ENCODE assay signal across 21 cellular contexts in the genomic region with DNA sequence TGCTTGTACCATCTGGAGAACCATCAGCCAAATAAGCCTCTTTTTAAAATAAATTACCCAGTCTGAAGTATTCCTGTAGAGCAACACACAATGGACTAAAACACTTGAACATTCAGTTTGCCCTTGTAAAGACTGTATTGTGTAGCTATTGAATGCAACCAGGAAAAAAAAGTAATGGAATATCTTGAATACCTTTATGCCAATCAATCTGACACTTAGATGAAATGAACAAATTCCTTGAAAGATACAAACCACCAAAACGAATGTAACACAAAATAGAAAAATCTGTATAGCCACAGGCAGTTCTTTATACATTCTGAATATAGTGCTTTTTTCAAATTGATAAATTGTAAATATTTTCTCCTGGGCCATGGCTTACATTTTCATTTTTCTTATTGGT.
"Had no signal": no experiment of that assay in that cellular context is flagged by ENCODE, and none has a peak within 500 bp of the region (broad histone marks: within the 10 kb centered on the region; RNA-seq: fewer than 3 reads in every experiment).

No MANE protein-coding gene starts in this region.

- H3K27me3 ChIP-seq: gastrocnemius medialis, left lung, ovary, right lobe of liver, suprapubic skin, transverse colon, vagina had no signal

- H3K36me3 ChIP-seq: gastrocnemius medialis, left lung, ovary, right lobe of liver, suprapubic skin, transverse colon, vagina had no signal

- DNase-seq: cortex of kidney; effector memory CD8-positive, alpha-beta T cell; foreskin fibroblast; gastrocnemius medialis; head of caudate nucleus; left cardiac atrium; left lung; mesenchymal stem cell; naive thymus-derived CD4-positive, alpha-beta T cell; occipital lobe; ovary; right lobe of liver; small intestine; stimulated activated CD4-positive, alpha-beta T cell treated with anti-CD3 and anti-CD28 coated beads, Interleukin-15, amount 100 ng/mL, for 24 hours; stimulated activated CD4-positive, alpha-beta T cell treated with anti-CD3 and anti-CD28 coated beads, Interleukin-4, amount 100 ng/mL, for 1 hour; stimulated activated CD8-positive, alpha-beta memory T cell treated with anti-CD3 and anti-CD28 coated beads, Interleukin-4, amount 100 ng/mL, for 48 hours; stimulated activated naive CD4-positive, alpha-beta T cell; stimulated activated naive CD8-positive, alpha-beta T cell treated with anti-CD3 and anti-CD28 coated beads, Interleukin-15, amount 100 ng/mL, for 72 hours; transverse colon had no signal

- H3K27ac ChIP-seq: gastrocnemius medialis, left lung, ovary, right lobe of liver, suprapubic skin, transverse colon, vagina had no signal

- H3K4me3 ChIP-seq: gastrocnemius medialis, left lung, ovary, right lobe of liver, suprapubic skin, transverse colon, vagina had no signal

- H3K4me1 ChIP-seq: left lung, right lobe of liver, suprapubic skin, transverse colon, vagina had no signal

- ATAC-seq: effector memory CD8-positive, alpha-beta T cell; gastrocnemius medialis; left cardiac atrium; left lung; naive thymus-derived CD4-positive, alpha-beta T cell; right lobe of liver; stimulated activated naive CD8-positive, alpha-beta T cell treated with anti-CD3 and anti-CD28 coated beads, Interleukin-15, amount 100 ng/mL, for 72 hours had no signal

- FAIRE-seq: small intestine had no signal

- H3K9me3 ChIP-seq: gastrocnemius medialis, left lung, ovary, right lobe of liver, suprapubic skin, transverse colon, vagina had no signal
